In the genomic region with DNA sequence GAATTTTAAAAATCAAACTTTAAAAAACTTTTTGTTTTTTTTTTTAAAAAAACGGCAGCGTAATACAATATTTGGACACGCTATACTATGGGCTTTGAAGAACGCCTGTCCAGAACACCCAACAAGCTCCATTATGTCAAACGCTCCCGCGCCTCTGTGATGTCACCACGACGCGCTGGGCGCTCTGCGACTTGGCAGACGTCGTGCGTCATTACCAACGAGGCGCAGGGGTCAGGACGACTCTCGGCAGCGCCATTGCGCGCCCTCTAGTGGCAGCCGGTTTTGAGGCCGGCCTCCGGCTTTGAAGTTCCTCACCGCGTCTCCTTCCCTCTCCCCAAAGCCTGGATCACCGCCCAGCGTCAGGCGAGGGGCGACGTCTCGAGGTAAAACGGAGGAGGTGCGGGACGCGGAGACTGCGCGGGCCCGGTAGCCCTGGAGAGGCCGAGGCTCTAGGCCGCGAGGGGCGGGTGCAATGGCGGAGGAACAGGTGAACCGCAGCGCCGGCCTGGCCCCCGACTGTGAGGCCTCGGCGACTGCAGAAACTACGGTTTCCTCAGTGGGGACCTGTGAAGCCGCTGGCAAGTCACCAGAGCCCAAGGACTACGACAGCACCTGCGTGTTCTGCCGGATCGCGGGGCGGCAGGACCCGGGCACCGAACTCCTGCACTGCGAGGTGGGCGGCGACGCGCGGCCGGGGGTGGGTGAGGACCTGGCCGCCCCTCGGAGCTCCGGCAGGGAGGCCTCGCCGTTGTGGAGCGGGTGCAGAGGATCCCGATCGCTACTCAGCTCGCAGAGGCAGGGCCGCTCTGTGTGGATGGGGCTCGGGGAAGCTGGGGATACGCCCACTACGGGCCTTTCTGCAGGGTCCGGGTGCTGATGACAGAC, we compare ENCODE assay signal across 8 cellular contexts. TPM values are rescaled to one million over a fixed set of nuclear protein-coding genes. Genes with fewer than 3 reads are reported as not detected.
A peak's percentile ranks its signal among the peaks of the same experiment; 100 is the strongest.
DNase-seq lines count a peak whose midpoint lies in the region; ATAC-seq and TF ChIP-seq lines count a peak whose summit lies in the region.

A gene (plus strand): TSS at position 265 of the 885 bp plus-strand sequence. CDS start 208 bp downstream, at position 473.

- peak within 1 kb of the TSS; percentile 88 for H3K4me3 ChIP-seq in colonic mucosa

- peaks cover 1% of the 10 kb centered on the region for H3K27me3 Mint-ChIP-seq in activated CD4-positive, alpha-beta T cell treated with anti-CD3 and anti-CD28 coated beads, Interleukin-2, amount 10 ng/mL, durations not matched to agents 24 days and 14 days

- H3K27me3 ChIP-seq in colonic mucosa: no peaks in the 10 kb centered on the region
- H3K27me3 ChIP-seq in layer of hippocampus (ENCODE audit: control insufficient read depth, insufficient read depth, low read length): no peaks in the 10 kb centered on the region

- peak within 1 kb of the TSS; percentile 82 for H3K27ac Mint-ChIP-seq in activated CD4-positive, alpha-beta T cell treated with anti-CD3 and anti-CD28 coated beads, Interleukin-2, amount 10 ng/mL, durations not matched to agents 24 days and 14 days

- no peaks in the 10 kb centered on the region for H3K4me1 ChIP-seq in colonic mucosa

- H3K27ac ChIP-seq in colonic mucosa: peak within 1 kb of the TSS; percentile 95
- H3K27ac ChIP-seq in layer of hippocampus (ENCODE audit: low read depth, low read length): peak within 1 kb of the TSS; percentile 98

- TF ChIP-seq CTCF in colonic mucosa (IDR thresholded peaks at IDR 0.05): peak; percentile 99

- H3K4me3 Mint-ChIP-seq in activated CD4-positive, alpha-beta T cell treated with anti-CD3 and anti-CD28 coated beads, Interleukin-2, amount 10 ng/mL, durations not matched to agents 24 days and 14 days: no peak within 1 kb of the TSS

- DNase-seq in C1 segment of cervical spinal cord (lab: John Stamatoyannopoulos, UW): peak; percentile 65 to 96 (median 90)
- DNase-seq in NCI-H526 (lab: John Stamatoyannopoulos, UW): peak; percentile 95 to 98
- peak; percentile 99 for DNase-seq in activated CD4-positive, alpha-beta T cell treated with anti-CD3 and anti-CD28 coated beads, Interleukin-2, amount 10 ng/mL, durations not matched to agents 24 days and 14 days
- peak; percentile 99 for DNase-seq in colonic mucosa
- DNase-seq in stimulated activated CD4-positive, alpha-beta T cell treated with anti-CD3 and anti-CD28 coated beads, Interleukin-1b, Interleukin-23, amount 100 ng/mL, for 4 hours (ENCODE audit: low read depth in 2 of 2): peak; percentile 98 to 99

- H3K36me3 Mint-ChIP-seq in activated CD4-positive, alpha-beta T cell treated with anti-CD3 and anti-CD28 coated beads, Interleukin-2, amount 10 ng/mL, durations not matched to agents 24 days and 14 days (ENCODE audit: low read depth): no peaks in the 10 kb centered on the region

- no peaks in the 10 kb centered on the region for H3K36me3 ChIP-seq in colonic mucosa

- peak within 1 kb of the TSS; percentile 90 to 91 for H3K9ac ChIP-seq in colonic mucosa (ENCODE audit: low read depth in 2 of 2, low read length in 2 of 2)

- no peaks in the 10 kb centered on the region for H3K9me3 Mint-ChIP-seq in activated CD4-positive, alpha-beta T cell treated with anti-CD3 and anti-CD28 coated beads, Interleukin-2, amount 10 ng/mL, durations not matched to agents 24 days and 14 days

- H3K9me3 ChIP-seq in colonic mucosa: no peaks in the 10 kb centered on the region

- intact Hi-C loops in activated CD4-positive, alpha-beta T cell treated with anti-CD3 and anti-CD28 coated beads, Interleukin-2, amount 10 ng/mL, durations not matched to agents 24 days and 14 days (cut with micrococcal nuclease): loop anchor here (1.0 to 5.0 kb wide), 10 partner anchors 18 to 654 kb away; a partner anchor contains a TSS
- intact Hi-C loops in colonic mucosa (cut with DNase I): loop anchor here (2.0 to 10.0 kb wide), 2 partner anchors 176 to 652 kb away; a partner anchor contains a TSS

- ATAC-seq in GM19324 (IDR thresholded peaks at IDR 0.05; ENCODE audit: low FRiP score, unreplicated experiment) (peak; percentile 96), HG03469 (IDR thresholded peaks at IDR 0.05; ENCODE audit: unreplicated experiment) (peak; percentile 90)

- H3K4me1 Mint-ChIP-seq in activated CD4-positive, alpha-beta T cell treated with anti-CD3 and anti-CD28 coated beads, Interleukin-2, amount 10 ng/mL, durations not matched to agents 24 days and 14 days: peaks cover 4% of the 10 kb centered on the region

RNA-seq across cellular contexts. Expression of the gene that starts here (rescaled TPM):
- 8.5 and 8.9 TPM in 2 replicates for total RNA-seq in activated CD4-positive, alpha-beta T cell treated with anti-CD3 and anti-CD28 coated beads, Interleukin-2, amount 10 ng/mL, durations not matched to agents 24 days and 14 days
- total RNA-seq in colonic mucosa: 10 to 100 TPM; 17.1 to 38.5 TPM

Comparison
In these comparisons a context has a peak if more than half of its experiments do, and no peak if none do; other contexts are left out.
1. Peak in every context shown above with its lines: DNase-seq, ATAC-seq, H3K4me3 ChIP-seq and H3K27ac ChIP-seq.